In genomic region chr14:34680806-34681479, GRCh38 we compare ENCODE assay signal across 17 cellular contexts.
"Had no signal": no experiment of that assay in that cellular context is flagged by ENCODE, and none has a peak within 500 bp of the region (broad histone marks: within the 10 kb centered on the region; RNA-seq: fewer than 3 reads in every experiment).

No MANE protein-coding gene starts in this region.

- H3K4me3 ChIP-seq: body of pancreas, dorsolateral prefrontal cortex, left lung, spleen, tibial artery had no signal

- H3K4me1 ChIP-seq: body of pancreas, left lung, spleen, tibial artery had no signal

- H3K4me1 Mint-ChIP-seq: activated T-helper 17 cell treated with anti-CD3 and anti-CD28 coated beads, Interleukin-2, amount 50 U/mL, for 72 hours had no signal

- H3K27ac Mint-ChIP-seq: activated CD4-positive, alpha-beta T cell treated with anti-CD3 and anti-CD28 coated beads for 36 hours; activated naive CD8-positive, alpha-beta T cell treated with anti-CD3 and anti-CD28 coated beads, Interleukin-2, amount 10 ng/mL, durations not matched to agents 7 days and 5 days; activated T-helper 17 cell treated with anti-CD3 and anti-CD28 coated beads, Interleukin-2, amount 50 U/mL, for 72 hours; stimulated activated naive B cell treated with anti-CD40 and anti-IgM and Interleukin-4, amounts not matched to agents 10 μg/mL and 1 μg/mL and 100 μg/mL, for 72 hours had no signal

- H3K9me3 ChIP-seq: body of pancreas, left lung, spleen, tibial artery had no signal

- H3K36me3 ChIP-seq: left lung, spleen, tibial artery had no signal

- DNase-seq: activated CD4-positive, alpha-beta T cell treated with anti-CD3 and anti-CD28 coated beads for 36 hours; activated CD4-positive, alpha-beta T cell treated with anti-CD3 and anti-CD28 coated beads, Interleukin-2, amount 50 U/mL, for 48 hours; activated naive CD4-positive, alpha-beta T cell; activated naive CD8-positive, alpha-beta T cell treated with anti-CD3 and anti-CD28 coated beads, Interleukin-2, amount 10 ng/mL, durations not matched to agents 7 days and 5 days; body of pancreas; caudate nucleus; dorsolateral prefrontal cortex; foreskin melanocyte; left lung; mammary epithelial cell; spleen; stimulated activated naive B cell treated with anti-CD40 and anti-IgM and Interleukin-4, amounts not matched to agents 10 μg/mL and 1 μg/mL and 100 μg/mL, for 72 hours; tibial artery had no signal

- H3K27me3 ChIP-seq: body of pancreas, left lung, tibial artery had no signal

- H3K27ac ChIP-seq: body of pancreas, left lung, spleen, tibial artery had no signal

- ATAC-seq: activated CD4-positive, alpha-beta T cell treated with anti-CD3 and anti-CD28 coated beads for 36 hours; activated T-helper 17 cell treated with anti-CD3 and anti-CD28 coated beads, Interleukin-2, amount 50 U/mL, for 72 hours; body of pancreas; left lung; sciatic nerve; stimulated activated naive B cell treated with anti-CD40 and anti-IgM and Interleukin-4, amounts not matched to agents 10 μg/mL and 1 μg/mL and 100 μg/mL, for 72 hours; WTC11 had no signal

- H3K4me3 Mint-ChIP-seq: activated CD4-positive, alpha-beta T cell treated with anti-CD3 and anti-CD28 coated beads for 36 hours; activated naive CD8-positive, alpha-beta T cell treated with anti-CD3 and anti-CD28 coated beads, Interleukin-2, amount 10 ng/mL, durations not matched to agents 7 days and 5 days; activated T-helper 17 cell treated with anti-CD3 and anti-CD28 coated beads, Interleukin-2, amount 50 U/mL, for 72 hours; neural crest cell; stimulated activated naive B cell treated with anti-CD40 and anti-IgM and Interleukin-4, amounts not matched to agents 10 μg/mL and 1 μg/mL and 100 μg/mL, for 72 hours; WTC11 had no signal

- H3K9me3 Mint-ChIP-seq: activated naive CD8-positive, alpha-beta T cell treated with anti-CD3 and anti-CD28 coated beads, Interleukin-2, amount 10 ng/mL, durations not matched to agents 7 days and 5 days; activated T-helper 17 cell treated with anti-CD3 and anti-CD28 coated beads, Interleukin-2, amount 50 U/mL, for 72 hours; neural crest cell; stimulated activated naive B cell treated with anti-CD40 and anti-IgM and Interleukin-4, amounts not matched to agents 10 μg/mL and 1 μg/mL and 100 μg/mL, for 72 hours; WTC11 had no signal

- H3K36me3 Mint-ChIP-seq: activated naive CD8-positive, alpha-beta T cell treated with anti-CD3 and anti-CD28 coated beads, Interleukin-2, amount 10 ng/mL, durations not matched to agents 7 days and 5 days; stimulated activated naive B cell treated with anti-CD40 and anti-IgM and Interleukin-4, amounts not matched to agents 10 μg/mL and 1 μg/mL and 100 μg/mL, for 72 hours; WTC11 had no signal

- H3K27me3 Mint-ChIP-seq: activated CD4-positive, alpha-beta T cell treated with anti-CD3 and anti-CD28 coated beads for 36 hours; activated naive CD8-positive, alpha-beta T cell treated with anti-CD3 and anti-CD28 coated beads, Interleukin-2, amount 10 ng/mL, durations not matched to agents 7 days and 5 days; activated T-helper 17 cell treated with anti-CD3 and anti-CD28 coated beads, Interleukin-2, amount 50 U/mL, for 72 hours had no signal
